17 cellular contexts compared by ENCODE assay signal in genomic region chr4:6516281-6516680, GRCh38. TPM values are rescaled to one million over a fixed set of nuclear protein-coding genes. Genes with fewer than 3 reads are reported as not detected.
"Had no signal": no experiment of that assay in that cellular context is flagged by ENCODE, and none has a peak within 500 bp of the region (broad histone marks: within the 10 kb centered on the region; RNA-seq: fewer than 3 reads in every experiment).

No MANE protein-coding gene starts in this region.

- ATAC-seq: left colon; natural killer cell; right lobe of liver; stimulated activated memory B cell treated with anti-CD40 and anti-IgM and Interleukin-4, amounts not matched to agents 10 μg/mL and 1 μg/mL and 100 μg/mL, for 72 hours had no signal

- H3K27ac ChIP-seq: ovary, right lobe of liver, spleen, testis, tibial nerve had no signal

- H3K27me3 ChIP-seq: heart left ventricle, ovary, right lobe of liver, testis, tibial nerve had no signal

- DNase-seq: cerebellar nuclear complex; hippocampal formation; left colon; natural killer cell; ovary; right lobe of liver; spleen; stimulated activated CD4-positive, alpha-beta T cell treated with anti-CD3 and anti-CD28 coated beads, Interleukin-15, amount 100 ng/mL, for 24 hours; stimulated activated CD4-positive, alpha-beta T cell treated with anti-CD3 and anti-CD28 coated beads, Interleukin-1b, Interleukin-23, amount 100 ng/mL, for 48 hours; stimulated activated CD4-positive, alpha-beta T cell treated with anti-CD3 and anti-CD28 coated beads, Interleukin-4, amount 100 ng/mL, for 24 hours; testis had no signal

- H3K36me3 ChIP-seq: heart left ventricle, ovary, right lobe of liver, spleen, tibial nerve had no signal

- H3K4me3 ChIP-seq: heart left ventricle, ovary, right lobe of liver, spleen, testis, tibial nerve had no signal

- H3K9me3 ChIP-seq: ovary, right lobe of liver, testis had no signal

- H3K4me1 ChIP-seq: right lobe of liver, spleen, tibial nerve had no signal

RNA-seq across cellular contexts. Expression of gene PPP2R2C, which starts 43.9 kb away (rescaled TPM):
- total RNA-seq: epithelial cell of proximal tubule, kidney epithelial cell, natural killer cell, skeletal muscle tissue had no signal
